In the genomic region with DNA sequence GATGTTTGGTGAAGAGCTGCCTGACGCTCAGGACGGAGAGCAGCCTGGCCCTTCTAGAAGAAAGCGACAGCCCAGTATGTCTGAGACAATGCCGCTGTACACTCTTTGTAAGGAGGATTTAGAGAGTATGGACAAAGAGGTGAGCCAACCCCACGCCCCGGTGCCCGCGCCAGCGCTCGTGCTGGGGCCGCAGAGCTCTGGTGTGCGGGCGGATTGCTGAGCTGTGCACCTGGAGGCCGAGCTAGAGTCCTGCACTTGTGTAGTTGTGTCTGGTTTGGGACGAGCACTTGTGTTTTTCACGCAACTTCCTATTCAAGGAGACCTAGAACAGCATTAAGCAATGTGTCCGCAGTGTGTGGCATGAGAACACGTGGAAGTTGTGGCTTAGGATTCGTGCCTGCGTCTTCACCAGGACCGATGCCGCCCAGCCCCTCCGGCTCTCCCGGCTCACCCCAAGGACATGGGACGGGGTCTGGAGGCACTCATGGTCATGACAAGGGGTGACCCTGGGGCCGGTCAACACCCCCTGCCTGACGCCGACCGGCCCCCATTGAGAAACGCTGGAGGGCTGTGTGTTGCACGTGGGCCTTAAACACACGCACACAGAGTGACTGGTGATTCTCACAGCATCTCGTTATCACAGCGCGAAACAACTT, we compare ENCODE assay signal across 19 cellular contexts. TPM values are rescaled to one million over a fixed set of nuclear protein-coding genes. Genes with fewer than 3 reads are reported as not detected.
A peak's percentile ranks its signal among the peaks of the same experiment; 100 is the strongest.
DNase-seq lines count a peak whose midpoint lies in the region; ATAC-seq and TF ChIP-seq lines count a peak whose summit lies in the region.
"Had no signal": no experiment of that assay in that cellular context is flagged by ENCODE, and none has a peak within 500 bp of the region (broad histone marks: within the 10 kb centered on the region; RNA-seq: fewer than 3 reads in every experiment).

No MANE protein-coding gene starts in this region.

- no peaks in the 10 kb centered on the region for H3K27me3 ChIP-seq in left ventricle myocardium inferior (ENCODE audit: low read depth)
- H3K27me3 ChIP-seq: BE2C, BLaER1 had no signal

- H3K27ac ChIP-seq in left ventricle myocardium inferior (replicated peaks) = no peak overlapping the region
- H3K27ac ChIP-seq: BLaER1 had no signal

- no peaks in the 10 kb centered on the region for H3K27me3 Mint-ChIP-seq in T-helper 17 cell
- H3K27me3 Mint-ChIP-seq in endothelial cell (ENCODE audit: unreplicated experiment) = peaks cover 6% of the 10 kb centered on the region
- H3K27me3 Mint-ChIP-seq: CD4-positive, alpha-beta memory T cell; CD4-positive, CD25-positive, alpha-beta regulatory T cell; CD8-positive, alpha-beta memory T cell had no signal

- no peaks in the 10 kb centered on the region for H3K4me1 ChIP-seq in left ventricle myocardium inferior
- H3K4me1 ChIP-seq: BE2C had no signal

- H3K27ac Mint-ChIP-seq in T-helper 17 cell (peak overlapping the region; percentile 34), endothelial cell (ENCODE audit: unreplicated experiment) (no peak overlapping the region)
- H3K27ac Mint-ChIP-seq: CD4-positive, CD25-positive, alpha-beta regulatory T cell had no signal

- intact Hi-C loops in Right ventricle myocardium inferior (cut with DNase I) (no loop called here), left ventricle myocardium inferior (cut with micrococcal nuclease) (no loop called here)

- H3K36me3 ChIP-seq in left ventricle myocardium inferior = peaks cover 71% of the 10 kb centered on the region

- H3K4me1 Mint-ChIP-seq in T-helper 17 cell (peaks cover 2% of the 10 kb centered on the region), endothelial cell (ENCODE audit: unreplicated experiment) (peaks cover 14% of the 10 kb centered on the region)
- H3K4me1 Mint-ChIP-seq: CD14-positive monocyte had no signal

- no peak overlapping the region for H3K4me3 Mint-ChIP-seq in T-helper 17 cell
- peak overlapping the region; percentile 53 for H3K4me3 Mint-ChIP-seq in endothelial cell (ENCODE audit: unreplicated experiment)
- H3K4me3 Mint-ChIP-seq: CD14-positive monocyte; CD4-positive, alpha-beta memory T cell; CD4-positive, CD25-positive, alpha-beta regulatory T cell had no signal

- ATAC-seq in Right ventricle myocardium inferior (no peak), T-helper 17 cell (no peak), GM21381 (IDR thresholded peaks at IDR 0.05; ENCODE audit: unreplicated experiment) (no peak)

- no peaks in the 10 kb centered on the region for H3K9me3 Mint-ChIP-seq in endothelial cell (ENCODE audit: unreplicated experiment)

- no peak for TF ChIP-seq CTCF in left ventricle myocardium inferior (IDR thresholded peaks at IDR 0.05; ENCODE audit: borderline replicate concordance)
- TF ChIP-seq CTCF in endothelial cell (IDR thresholded peaks at IDR 0.05; ENCODE audit: unreplicated experiment) = no peak

- H3K36me3 Mint-ChIP-seq in T-helper 17 cell (ENCODE audit: low read depth) = peaks cover 26% of the 10 kb centered on the region
- peaks cover 65% of the 10 kb centered on the region for H3K36me3 Mint-ChIP-seq in endothelial cell (ENCODE audit: low read depth, unreplicated experiment)

- peak; percentile 30 for DNase-seq in Right ventricle myocardium inferior (ENCODE audit: missing footprints)
- no peak for DNase-seq in left ventricle myocardium inferior
- DNase-seq in T-helper 17 cell = no peak
- no peak for DNase-seq in endothelial cell (ENCODE audit: low spot score)
- DNase-seq in stimulated activated CD4-positive, alpha-beta T cell treated with anti-CD3 and anti-CD28 coated beads, Interleukin-2, amount 100 ng/mL, for 24 hours = no peak
- no peak for DNase-seq in NCI-H526 (lab: John Stamatoyannopoulos, UW)
- DNase-seq: 8988T; ACHN; BE2C; C1 segment of cervical spinal cord; CD4-positive, alpha-beta memory T cell; CD4-positive, CD25-positive, alpha-beta regulatory T cell; COR-L47; DMS79 treated with DMSO at 0.1 percent for 48 hours; GF-D8 had no signal

- H3K9me3 ChIP-seq in left ventricle myocardium inferior (replicated peaks) = peaks cover 12% of the 10 kb centered on the region
- peaks cover 13% of the 10 kb centered on the region for H3K9me3 ChIP-seq in T-helper 17 cell (ENCODE audit: control insufficient read depth, low read length, poor library complexity, severe bottlenecking)
- H3K9me3 ChIP-seq: BE2C had no signal

- no peak overlapping the region for H3K4me3 ChIP-seq in left ventricle myocardium inferior
- H3K4me3 ChIP-seq: BLaER1 had no signal

RNA-seq across cellular contexts. Expression of a gene that starts 49.5 kb away (rescaled TPM):
- total RNA-seq in Right ventricle myocardium inferior (8.4 TPM), left ventricle myocardium inferior (7.5 TPM), T-helper 17 cell (10 to 100 TPM; 61.0 to 65.1 TPM), endothelial cell (ENCODE audit: unreplicated experiment) (34.2 TPM)
